ENCODE assay signal across 1 cellular context in the genomic region with DNA sequence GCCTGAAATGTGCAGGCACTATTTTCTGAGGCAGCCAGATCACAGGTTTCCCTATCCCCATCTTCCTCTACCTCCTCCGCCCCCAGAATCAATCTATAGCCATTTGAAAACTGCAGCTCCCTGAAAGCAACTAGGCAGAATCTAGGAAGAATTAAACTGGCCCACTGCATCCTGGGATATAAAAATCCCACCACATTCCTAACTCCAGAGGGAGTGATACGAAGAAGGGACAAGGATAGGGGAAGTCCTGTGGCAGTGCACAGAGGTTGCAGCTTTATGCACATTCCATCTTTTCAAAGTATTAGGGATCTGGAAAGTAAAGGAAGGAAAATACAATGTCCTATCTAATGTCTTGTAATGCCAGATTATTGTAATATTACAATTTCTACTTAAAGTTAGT.
TF ChIP-seq lines count a peak whose summit lies in the region.

No MANE protein-coding gene starts in this region.

TF ChIP-seq in GM23338, 12 proteins besides CTCF, POLR2A, EP300 and RAD21 (continued from another document):
- TF ChIP-seq, protein P1, sequence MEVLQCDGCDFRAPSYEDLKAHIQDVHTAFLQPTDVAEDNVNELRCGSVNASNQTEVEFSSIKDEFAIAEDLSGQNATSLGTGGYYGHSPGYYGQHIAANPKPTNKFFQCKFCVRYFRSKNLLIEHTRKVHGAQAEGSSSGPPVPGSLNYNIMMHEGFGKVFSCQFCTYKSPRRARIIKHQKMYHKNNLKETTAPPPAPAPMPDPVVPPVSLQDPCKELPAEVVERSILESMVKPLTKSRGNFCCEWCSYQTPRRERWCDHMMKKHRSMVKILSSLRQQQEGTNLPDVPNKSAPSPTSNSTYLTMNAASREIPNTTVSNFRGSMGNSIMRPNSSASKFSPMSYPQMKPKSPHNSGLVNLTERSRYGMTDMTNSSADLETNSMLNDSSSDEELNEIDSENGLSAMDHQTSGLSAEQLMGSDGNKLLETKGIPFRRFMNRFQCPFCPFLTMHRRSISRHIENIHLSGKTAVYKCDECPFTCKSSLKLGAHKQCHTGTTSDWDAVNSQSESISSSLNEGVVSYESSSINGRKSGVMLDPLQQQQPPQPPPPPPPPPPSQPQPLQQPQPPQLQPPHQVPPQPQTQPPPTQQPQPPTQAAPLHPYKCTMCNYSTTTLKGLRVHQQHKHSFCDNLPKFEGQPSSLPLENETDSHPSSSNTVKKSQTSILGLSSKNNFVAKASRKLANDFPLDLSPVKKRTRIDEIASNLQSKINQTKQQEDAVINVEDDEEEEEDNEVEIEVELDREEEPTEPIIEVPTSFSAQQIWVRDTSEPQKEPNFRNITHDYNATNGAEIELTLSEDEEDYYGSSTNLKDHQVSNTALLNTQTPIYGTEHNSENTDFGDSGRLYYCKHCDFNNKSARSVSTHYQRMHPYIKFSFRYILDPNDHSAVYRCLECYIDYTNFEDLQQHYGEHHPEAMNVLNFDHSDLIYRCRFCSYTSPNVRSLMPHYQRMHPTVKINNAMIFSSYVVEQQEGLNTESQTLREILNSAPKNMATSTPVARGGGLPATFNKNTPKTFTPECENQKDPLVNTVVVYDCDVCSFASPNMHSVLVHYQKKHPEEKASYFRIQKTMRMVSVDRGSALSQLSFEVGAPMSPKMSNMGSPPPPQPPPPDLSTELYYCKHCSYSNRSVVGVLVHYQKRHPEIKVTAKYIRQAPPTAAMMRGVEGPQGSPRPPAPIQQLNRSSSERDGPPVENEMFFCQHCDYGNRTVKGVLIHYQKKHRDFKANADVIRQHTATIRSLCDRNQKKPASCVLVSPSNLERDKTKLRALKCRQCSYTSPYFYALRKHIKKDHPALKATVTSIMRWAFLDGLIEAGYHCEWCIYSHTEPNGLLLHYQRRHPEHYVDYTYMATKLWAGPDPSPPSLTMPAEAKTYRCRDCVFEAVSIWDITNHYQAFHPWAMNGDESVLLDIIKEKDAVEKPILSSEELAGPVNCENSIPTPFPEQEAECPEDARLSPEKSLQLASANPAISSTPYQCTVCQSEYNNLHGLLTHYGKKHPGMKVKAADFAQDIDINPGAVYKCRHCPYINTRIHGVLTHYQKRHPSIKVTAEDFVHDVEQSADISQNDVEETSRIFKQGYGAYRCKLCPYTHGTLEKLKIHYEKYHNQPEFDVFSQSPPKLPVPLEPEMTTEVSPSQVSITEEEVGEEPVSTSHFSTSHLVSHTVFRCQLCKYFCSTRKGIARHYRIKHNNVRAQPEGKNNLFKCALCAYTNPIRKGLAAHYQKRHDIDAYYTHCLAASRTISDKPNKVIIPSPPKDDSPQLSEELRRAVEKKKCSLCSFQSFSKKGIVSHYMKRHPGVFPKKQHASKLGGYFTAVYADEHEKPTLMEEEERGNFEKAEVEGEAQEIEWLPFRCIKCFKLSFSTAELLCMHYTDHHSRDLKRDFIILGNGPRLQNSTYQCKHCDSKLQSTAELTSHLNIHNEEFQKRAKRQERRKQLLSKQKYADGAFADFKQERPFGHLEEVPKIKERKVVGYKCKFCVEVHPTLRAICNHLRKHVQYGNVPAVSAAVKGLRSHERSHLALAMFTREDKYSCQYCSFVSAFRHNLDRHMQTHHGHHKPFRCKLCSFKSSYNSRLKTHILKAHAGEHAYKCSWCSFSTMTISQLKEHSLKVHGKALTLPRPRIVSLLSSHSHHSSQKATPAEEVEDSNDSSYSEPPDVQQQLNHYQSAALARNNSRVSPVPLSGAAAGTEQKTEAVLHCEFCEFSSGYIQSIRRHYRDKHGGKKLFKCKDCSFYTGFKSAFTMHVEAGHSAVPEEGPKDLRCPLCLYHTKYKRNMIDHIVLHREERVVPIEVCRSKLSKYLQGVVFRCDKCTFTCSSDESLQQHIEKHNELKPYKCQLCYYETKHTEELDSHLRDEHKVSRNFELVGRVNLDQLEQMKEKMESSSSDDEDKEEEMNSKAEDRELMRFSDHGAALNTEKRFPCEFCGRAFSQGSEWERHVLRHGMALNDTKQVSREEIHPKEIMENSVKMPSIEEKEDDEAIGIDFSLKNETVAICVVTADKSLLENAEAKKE (CRISPR knock-in tag; IDR thresholded peaks at IDR 0.05): no peak
- TF ChIP-seq ZNF331 (CRISPR knock-in tag; IDR thresholded peaks at IDR 0.05; ENCODE audit: low read depth) (no peak), STAT1 (IDR thresholded peaks at IDR 0.05; ENCODE audit: unreplicated experiment) (no peak)
